13 cellular contexts compared by ENCODE assay signal in the genomic region with DNA sequence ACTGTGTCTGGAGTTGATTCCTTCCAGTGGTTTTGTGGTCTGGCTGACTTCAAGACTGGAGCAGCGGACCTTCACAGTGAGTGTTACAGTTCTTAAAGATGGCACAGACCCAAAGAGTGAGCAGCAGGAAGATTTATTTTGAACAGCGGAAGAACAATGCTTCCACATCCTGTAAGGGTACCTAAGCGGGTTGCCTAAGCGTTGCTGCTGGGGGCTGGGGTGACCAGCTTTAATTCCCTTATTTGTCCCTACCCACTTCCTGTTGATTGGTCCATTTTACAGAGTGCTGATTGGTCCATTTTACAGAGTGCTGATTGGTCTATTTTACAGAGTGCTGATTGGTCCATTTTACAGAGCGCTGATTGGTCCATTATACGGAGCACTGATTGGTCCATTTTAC. TPM values are rescaled to one million over a fixed set of nuclear protein-coding genes. Genes with fewer than 3 reads are reported as not detected.
DNase-seq lines count a peak whose midpoint lies in the region; ATAC-seq and TF ChIP-seq lines count a peak whose summit lies in the region.
"Had no signal": no experiment of that assay in that cellular context is flagged by ENCODE, and none has a peak within 500 bp of the region (broad histone marks: within the 10 kb centered on the region; RNA-seq: fewer than 3 reads in every experiment).

No MANE protein-coding gene starts in this region.

- CTCF ChIA-PET in activated naive CD4-positive, alpha-beta T cell treated with anti-CD3 and anti-CD28 coated beads, Interleukin-2, amount 10 ng/mL, durations not matched to agents 7 days and 5 days (lab: Charles Lee) = interaction anchor here (0.6 to 1.4 kb wide), 2 partner anchors 15 to 40 kb away, joined by 3 read pairs; no protein-coding TSS in a partner anchor

- H3K4me1 ChIP-seq in heart right ventricle = no peaks in the 10 kb centered on the region

- no peaks in the 10 kb centered on the region for H3K36me3 ChIP-seq in heart right ventricle

- intact Hi-C loops in heart right ventricle (cut with DNase I) = no loop called here

- no peak overlapping the region for H3K27ac Mint-ChIP-seq in activated naive CD4-positive, alpha-beta T cell treated with anti-CD3 and anti-CD28 coated beads, Interleukin-2, amount 10 ng/mL, durations not matched to agents 7 days and 5 days
- H3K27ac Mint-ChIP-seq in activated naive CD8-positive, alpha-beta T cell treated with anti-CD3 and anti-CD28 coated beads, Interleukin-2, amount 10 ng/mL, durations not matched to agents 7 days and 5 days = peak overlapping the region; percentile 83

- H3K9me3 ChIP-seq in heart right ventricle = peaks cover 0 to 3% (median 0%) of the 10 kb centered on the region in 11 donors

- no peak overlapping the region for H3K4me3 Mint-ChIP-seq in activated naive CD4-positive, alpha-beta T cell treated with anti-CD3 and anti-CD28 coated beads, Interleukin-2, amount 10 ng/mL, durations not matched to agents 7 days and 5 days
- H3K4me3 Mint-ChIP-seq in activated naive CD8-positive, alpha-beta T cell treated with anti-CD3 and anti-CD28 coated beads, Interleukin-2, amount 10 ng/mL, durations not matched to agents 7 days and 5 days = peak overlapping the region; percentile 22
- H3K4me3 Mint-ChIP-seq: neural crest cell had no signal

- peaks cover 15% of the 10 kb centered on the region for H3K9me3 Mint-ChIP-seq in activated naive CD4-positive, alpha-beta T cell treated with anti-CD3 and anti-CD28 coated beads, Interleukin-2, amount 10 ng/mL, durations not matched to agents 7 days and 5 days
- peaks cover 14% of the 10 kb centered on the region for H3K9me3 Mint-ChIP-seq in activated naive CD8-positive, alpha-beta T cell treated with anti-CD3 and anti-CD28 coated beads, Interleukin-2, amount 10 ng/mL, durations not matched to agents 7 days and 5 days

- no peak overlapping the region for H3K27ac ChIP-seq in heart right ventricle

- peaks cover 1% of the 10 kb centered on the region for H3K27me3 Mint-ChIP-seq in activated naive CD4-positive, alpha-beta T cell treated with anti-CD3 and anti-CD28 coated beads, Interleukin-2, amount 10 ng/mL, durations not matched to agents 7 days and 5 days
- H3K27me3 Mint-ChIP-seq in activated naive CD8-positive, alpha-beta T cell treated with anti-CD3 and anti-CD28 coated beads, Interleukin-2, amount 10 ng/mL, durations not matched to agents 7 days and 5 days = peaks cover 3% of the 10 kb centered on the region

- peaks cover 5% of the 10 kb centered on the region for H3K4me1 Mint-ChIP-seq in activated naive CD4-positive, alpha-beta T cell treated with anti-CD3 and anti-CD28 coated beads, Interleukin-2, amount 10 ng/mL, durations not matched to agents 7 days and 5 days
- peaks cover 10% of the 10 kb centered on the region for H3K4me1 Mint-ChIP-seq in activated naive CD8-positive, alpha-beta T cell treated with anti-CD3 and anti-CD28 coated beads, Interleukin-2, amount 10 ng/mL, durations not matched to agents 7 days and 5 days
- H3K4me1 Mint-ChIP-seq: neural crest cell had no signal

- no peaks in the 10 kb centered on the region for H3K36me3 Mint-ChIP-seq in activated naive CD4-positive, alpha-beta T cell treated with anti-CD3 and anti-CD28 coated beads, Interleukin-2, amount 10 ng/mL, durations not matched to agents 7 days and 5 days
- H3K36me3 Mint-ChIP-seq in activated naive CD8-positive, alpha-beta T cell treated with anti-CD3 and anti-CD28 coated beads, Interleukin-2, amount 10 ng/mL, durations not matched to agents 7 days and 5 days = peaks cover 5% of the 10 kb centered on the region

- WGBS in heart right ventricle, 2 donors = 74 to 76% methylated on average over 6 of the region's 6 CpGs

- no peak overlapping the region for H3K4me3 ChIP-seq in heart right ventricle

- peak; percentile 70 for ATAC-seq in activated naive CD8-positive, alpha-beta T cell treated with anti-CD3 and anti-CD28 coated beads, Interleukin-2, amount 10 ng/mL, durations not matched to agents 7 days and 5 days (ENCODE audit: low read depth)
- ATAC-seq in heart right ventricle (no peak), HG02623 (IDR thresholded peaks at IDR 0.05; ENCODE audit: unreplicated experiment) (no peak)
- ATAC-seq: activated CD4-positive, CD25-positive, alpha-beta regulatory T cell treated with anti-CD3 and anti-CD28 coated beads, Interleukin-2, amount 50 U/mL, for 24 hours had no signal

- POLR2A ChIA-PET in activated naive CD8-positive, alpha-beta T cell treated with anti-CD3 and anti-CD28 coated beads, Interleukin-2, amount 10 ng/mL, durations not matched to agents 7 days and 5 days (lab: Charles Lee) = interaction anchor here (0.6 kb wide), 1 partner anchor 1358 kb away, joined by 5 read pairs; no protein-coding TSS in a partner anchor

- peaks cover 0 to 3% (median 0%) of the 10 kb centered on the region in 7 donors for H3K27me3 ChIP-seq in heart right ventricle

- no peak for TF ChIP-seq CTCF in heart right ventricle (IDR thresholded peaks at IDR 0.05)

- peak; percentile 32 for DNase-seq in activated naive CD4-positive, alpha-beta T cell treated with anti-CD3 and anti-CD28 coated beads, Interleukin-2, amount 10 ng/mL, durations not matched to agents 7 days and 5 days
- DNase-seq in activated naive CD4-positive, alpha-beta T cell treated with Interleukin-2 at 50 U/mL for 16 hours = no peak
- no peak for DNase-seq in activated naive CD8-positive, alpha-beta T cell treated with anti-CD3 and anti-CD28 coated beads, Interleukin-2, amount 10 ng/mL, durations not matched to agents 7 days and 5 days
- DNase-seq in foreskin melanocyte (peak; percentile 31), COR-L47 (lab: John Stamatoyannopoulos, UW) (no peak), heart right ventricle (no peak), NCI-H128 (lab: John Stamatoyannopoulos, UW; ENCODE audit: unreplicated experiment) (no peak)
- DNase-seq: anterior cingulate cortex, MM.1S had no signal

RNA-seq across cellular contexts. Expression of a gene that starts 13.2 kb away (rescaled TPM):
- total RNA-seq in activated naive CD8-positive, alpha-beta T cell treated with anti-CD3 and anti-CD28 coated beads, Interleukin-2, amount 10 ng/mL, durations not matched to agents 7 days and 5 days = not detected
- total RNA-seq in heart right ventricle = not detected
- not detected for polyA plus RNA-seq in heart right ventricle
- total RNA-seq: neural crest cell had no signal
- polyA plus RNA-seq: BJ had no signal

RNA-seq across cellular contexts. Expression of a gene that starts 34.8 kb away (rescaled TPM):
- total RNA-seq in activated naive CD8-positive, alpha-beta T cell treated with anti-CD3 and anti-CD28 coated beads, Interleukin-2, amount 10 ng/mL, durations not matched to agents 7 days and 5 days = not detected
- total RNA-seq in heart right ventricle = 1 to 10 TPM in 1 of 10 donors, under 1 TPM in 1, not detected in 8; 0.79 to 1.1 TPM
- polyA plus RNA-seq in heart right ventricle = under 1 TPM in 1 of 2 donors, not detected in 1; 0.09 TPM
- total RNA-seq: neural crest cell had no signal

Comparison
In these comparisons a context has a peak if more than half of its experiments do, and no peak if none do; other contexts are left out.
1. DNase-seq: peak in activated naive CD4-positive, alpha-beta T cell treated with anti-CD3 and anti-CD28 coated beads, Interleukin-2, amount 10 ng/mL, durations not matched to agents 7 days and 5 days (single experiment) and foreskin melanocyte (single experiment); none in activated naive CD4-positive, alpha-beta T cell treated with Interleukin-2 at 50 U/mL for 16 hours (single experiment), activated naive CD8-positive, alpha-beta T cell treated with anti-CD3 and anti-CD28 coated beads, Interleukin-2, amount 10 ng/mL, durations not matched to agents 7 days and 5 days (single experiment), COR-L47 (single experiment), heart right ventricle (0 of 2) and NCI-H128 (single experiment).